2 cellular contexts compared by ENCODE assay signal in the genomic region with DNA sequence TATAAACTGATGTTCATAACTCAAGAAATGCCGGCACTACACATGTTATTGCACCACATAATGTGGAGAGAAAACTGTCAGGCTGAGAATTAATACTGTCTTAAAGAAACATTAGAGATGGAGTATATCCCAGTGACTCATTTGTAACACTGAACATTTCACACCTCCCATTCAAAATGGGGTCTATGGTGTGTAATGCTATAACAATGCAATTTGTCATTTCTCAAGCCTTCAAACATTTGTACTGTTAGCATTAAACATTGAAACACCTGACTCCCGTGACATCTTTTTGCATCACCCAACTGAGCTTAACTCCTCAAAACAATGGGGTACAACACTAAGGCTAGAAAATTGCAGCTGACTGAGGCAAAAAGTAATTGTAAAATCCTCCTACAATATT.
A peak's percentile ranks its signal among the peaks of the same experiment; 100 is the strongest.
TF ChIP-seq lines count a peak whose summit lies in the region.

No MANE protein-coding gene starts in this region.

TF ChIP-seq in IMR-90, 13 proteins besides CTCF, POLR2A, EP300 and RAD21 (continued from another document):
- TF ChIP-seq, protein P1, sequence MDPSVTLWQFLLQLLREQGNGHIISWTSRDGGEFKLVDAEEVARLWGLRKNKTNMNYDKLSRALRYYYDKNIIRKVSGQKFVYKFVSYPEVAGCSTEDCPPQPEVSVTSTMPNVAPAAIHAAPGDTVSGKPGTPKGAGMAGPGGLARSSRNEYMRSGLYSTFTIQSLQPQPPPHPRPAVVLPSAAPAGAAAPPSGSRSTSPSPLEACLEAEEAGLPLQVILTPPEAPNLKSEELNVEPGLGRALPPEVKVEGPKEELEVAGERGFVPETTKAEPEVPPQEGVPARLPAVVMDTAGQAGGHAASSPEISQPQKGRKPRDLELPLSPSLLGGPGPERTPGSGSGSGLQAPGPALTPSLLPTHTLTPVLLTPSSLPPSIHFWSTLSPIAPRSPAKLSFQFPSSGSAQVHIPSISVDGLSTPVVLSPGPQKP (IDR thresholded peaks at IDR 0.05; ENCODE audit: borderline replicate concordance, low read depth, low read length), result no peak

TF ChIP-seq in endothelial cell of umbilical vein, 7 proteins besides CTCF, POLR2A, EP300 and RAD21 (continued from another document):
- TF ChIP-seq POLR2AphosphoS5 (IDR thresholded peaks at IDR 0.05; ENCODE audit: insufficient read depth, low read depth, low read length) (no peak), JUN (IDR thresholded peaks at IDR 0.05; ENCODE audit: borderline replicate concordance, insufficient read depth, insufficient read length, low read depth) (peak; percentile 69)
